In genomic region chr16:60463986-60464385, GRCh38 we compare ENCODE assay signal across 26 cellular contexts.
"Had no signal": no experiment of that assay in that cellular context is flagged by ENCODE, and none has a peak within 500 bp of the region (broad histone marks: within the 10 kb centered on the region; RNA-seq: fewer than 3 reads in every experiment).

No MANE protein-coding gene starts in this region.

- H3K4me3 Mint-ChIP-seq: immature natural killer cell; memory B cell; naive thymus-derived CD8-positive, alpha-beta T cell; nephron; neural crest cell; stimulated activated memory B cell treated with anti-CD40 and anti-IgM and Interleukin-4, amounts not matched to agents 10 μg/mL and 1 μg/mL and 100 μg/mL, for 72 hours; stimulated activated naive CD8-positive, alpha-beta T cell treated with anti-CD3 and anti-CD28 coated beads, Interleukin-15, amount 100 ng/mL, for 72 hours; type B pancreatic cell had no signal

- H3K4me1 ChIP-seq: left ventricle myocardium inferior, pancreas, right atrium auricular region, right lobe of liver, tibial nerve, uterus had no signal

- H3K36me3 Mint-ChIP-seq: memory B cell; stimulated activated memory B cell treated with anti-CD40 and anti-IgM and Interleukin-4, amounts not matched to agents 10 μg/mL and 1 μg/mL and 100 μg/mL, for 72 hours; type B pancreatic cell had no signal

- H3K36me3 ChIP-seq: left ventricle myocardium inferior, pancreas, right atrium auricular region, right lobe of liver, tibial nerve, uterus had no signal

- H3K27me3 ChIP-seq: pancreas, right atrium auricular region, right lobe of liver, tibial nerve, uterus had no signal

- ATAC-seq: naive thymus-derived CD8-positive, alpha-beta T cell; pancreas; right lobe of liver; stimulated activated memory B cell treated with anti-CD40 and anti-IgM and Interleukin-4, amounts not matched to agents 10 μg/mL and 1 μg/mL and 100 μg/mL, for 72 hours; stimulated activated naive CD8-positive, alpha-beta T cell treated with anti-CD3 and anti-CD28 coated beads, Interleukin-15, amount 100 ng/mL, for 72 hours had no signal

- H3K9me3 ChIP-seq: pancreas, right atrium auricular region, right lobe of liver, tibial nerve, uterus had no signal

- H3K27ac ChIP-seq: left ventricle myocardium inferior, pancreas, right atrium auricular region, right lobe of liver, tibial nerve, uterus had no signal

- FAIRE-seq: pancreas had no signal

- H3K27me3 Mint-ChIP-seq: memory B cell; naive thymus-derived CD8-positive, alpha-beta T cell; stimulated activated memory B cell treated with anti-CD40 and anti-IgM and Interleukin-4, amounts not matched to agents 10 μg/mL and 1 μg/mL and 100 μg/mL, for 72 hours; stimulated activated naive CD8-positive, alpha-beta T cell treated with anti-CD3 and anti-CD28 coated beads, Interleukin-15, amount 100 ng/mL, for 72 hours; type B pancreatic cell had no signal

- DNase-seq: hypothalamus; immature natural killer cell; islet precursor cell; left ventricle myocardium inferior; midbrain; naive thymus-derived CD8-positive, alpha-beta T cell; nucleus accumbens; pancreas; right lobe of liver; stimulated activated CD4-positive, alpha-beta T cell treated with anti-CD3 and anti-CD28 coated beads, Interleukin-1b, Interleukin-23, amount 100 ng/mL, for 48 hours; stimulated activated CD4-positive, alpha-beta T cell treated with anti-CD3 and anti-CD28 coated beads, Interleukin-2, amount 100 ng/mL, for 48 hours; stimulated activated CD4-positive, alpha-beta T cell treated with anti-CD3 and anti-CD28 coated beads, Interleukin-4, amount 100 ng/mL, for 4 hours; stimulated activated CD8-positive, alpha-beta memory T cell treated with anti-CD3 and anti-CD28 coated beads, Interleukin-4, amount 100 ng/mL, for 48 hours; stimulated activated naive CD4-positive, alpha-beta T cell treated with Interleukin-2 at 50 U/mL for 16 hours; stimulated activated naive CD8-positive, alpha-beta T cell treated with anti-CD3 and anti-CD28 coated beads, Interleukin-15, amount 100 ng/mL, for 72 hours; substantia nigra; uterus had no signal

- H3K4me1 Mint-ChIP-seq: immature natural killer cell; memory B cell; naive thymus-derived CD8-positive, alpha-beta T cell; nephron; neural crest cell; stimulated activated memory B cell treated with anti-CD40 and anti-IgM and Interleukin-4, amounts not matched to agents 10 μg/mL and 1 μg/mL and 100 μg/mL, for 72 hours; stimulated activated naive CD8-positive, alpha-beta T cell treated with anti-CD3 and anti-CD28 coated beads, Interleukin-15, amount 100 ng/mL, for 72 hours had no signal

- H3K4me3 ChIP-seq: left ventricle myocardium inferior, lung, pancreas, right atrium auricular region, right lobe of liver, smooth muscle cell, tibial nerve, uterus had no signal

- H3K27ac Mint-ChIP-seq: immature natural killer cell; memory B cell; nephron; stimulated activated memory B cell treated with anti-CD40 and anti-IgM and Interleukin-4, amounts not matched to agents 10 μg/mL and 1 μg/mL and 100 μg/mL, for 72 hours; stimulated activated naive CD8-positive, alpha-beta T cell treated with anti-CD3 and anti-CD28 coated beads, Interleukin-15, amount 100 ng/mL, for 72 hours; type B pancreatic cell had no signal
